ENCODE assay signal across 8 cellular contexts in the genomic region with DNA sequence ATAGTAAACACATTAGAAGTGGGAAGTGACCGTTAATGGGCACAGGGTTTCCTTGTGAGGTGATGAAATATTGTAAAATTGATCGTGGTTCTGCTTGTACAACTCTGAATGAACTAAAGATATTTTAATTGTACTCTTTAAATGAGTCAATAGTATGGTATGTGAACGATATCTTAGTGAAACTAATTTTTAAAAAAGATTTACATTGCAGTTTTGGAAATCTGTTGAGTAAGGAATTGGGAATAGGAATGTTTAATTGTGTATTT. TPM values are rescaled to one million over a fixed set of nuclear protein-coding genes. Genes with fewer than 3 reads are reported as not detected.
DNase-seq lines count a peak whose midpoint lies in the region; ATAC-seq and TF ChIP-seq lines count a peak whose summit lies in the region.

No MANE protein-coding gene starts in this region.

- no peaks in the 10 kb centered on the region for H3K9me3 Mint-ChIP-seq in activated T-cell treated with anti-CD3 and anti-CD28 coated beads, Interleukin-2, amount 50 U/mL, for 4 hours
- no peaks in the 10 kb centered on the region for H3K9me3 Mint-ChIP-seq in T-cell
- H3K9me3 Mint-ChIP-seq in stimulated activated effector memory CD8-positive, alpha-beta T cell treated with anti-CD3 and anti-CD28 coated beads, Interleukin-12 subunit alpha, Interleukin-12 subunit beta, amount 100 ng/mL, for 72 hours, result no peaks in the 10 kb centered on the region

- POLR2A ChIA-PET in T-cell (lab: Charles Lee), result interaction anchor here in 1 of 2 donors (0.6 to 1.2 kb wide), 3 partner anchors 11 to 876 kb away, joined by 3 to 4 read pairs (median 3); a partner anchor contains a TSS

- peak overlapping the region; percentile 96 to 99 for H3K27ac Mint-ChIP-seq in T-cell
- H3K27ac Mint-ChIP-seq in stimulated activated effector memory CD8-positive, alpha-beta T cell treated with anti-CD3 and anti-CD28 coated beads, Interleukin-12 subunit alpha, Interleukin-12 subunit beta, amount 100 ng/mL, for 72 hours, result peak overlapping the region; percentile 99

- CTCF ChIA-PET in T-cell (lab: Charles Lee), result interaction anchor here in 1 of 2 donors (0.6 to 1.0 kb wide), 4 partner anchors 82 to 319 kb away, joined by 3 to 4 read pairs (median 3); a partner anchor contains a TSS

- peak overlapping the region; percentile 96 for H3K4me3 Mint-ChIP-seq in activated T-cell treated with anti-CD3 and anti-CD28 coated beads, Interleukin-2, amount 50 U/mL, for 4 hours
- H3K4me3 Mint-ChIP-seq in T-cell, result peak overlapping the region; percentile 92 to 99 (median 99)
- peak overlapping the region; percentile 96 for H3K4me3 Mint-ChIP-seq in stimulated activated effector memory CD8-positive, alpha-beta T cell treated with anti-CD3 and anti-CD28 coated beads, Interleukin-12 subunit alpha, Interleukin-12 subunit beta, amount 100 ng/mL, for 72 hours

- no peaks in the 10 kb centered on the region for H3K27me3 Mint-ChIP-seq in activated T-cell treated with anti-CD3 and anti-CD28 coated beads, Interleukin-2, amount 50 U/mL, for 4 hours (ENCODE audit: low read depth)
- no peaks in the 10 kb centered on the region for H3K27me3 Mint-ChIP-seq in T-cell

- no peak for DNase-seq in activated T-cell treated with anti-CD3 and anti-CD28 coated beads, Interleukin-2, amount 50 U/mL, for 4 hours
- no peak for DNase-seq in activated T-cell treated with anti-CD3 and anti-CD28 coated beads, Interleukin-2, amount 50 U/mL, for 1 hour
- DNase-seq in T-cell, result no peak
- peak; percentile 17 for DNase-seq in fibroblast of gingiva (ENCODE audit: low read depth)
- DNase-seq in stimulated activated effector memory CD8-positive, alpha-beta T cell treated with anti-CD3 and anti-CD28 coated beads, Interleukin-12 subunit alpha, Interleukin-12 subunit beta, amount 100 ng/mL, for 72 hours (ENCODE audit: low spot score in 2 of 2), result no peak
- no peak for DNase-seq in erythroblast (lab: John Stamatoyannopoulos, UW)
- DNase-seq in GM13976 (ENCODE audit: low spot score), result no peak

- in situ Hi-C loops in GM13976 (cut with MboI; ENCODE audit: low sequenced_read_pairs, unreplicated experiment), result no loop called here

- TF ChIP-seq CTCF in GM13976 (IDR thresholded peaks at IDR 0.05; ENCODE audit: borderline replicate concordance, control extremely low read depth, extremely low read depth, insufficient read depth, missing control alignments), result no peak

- peaks cover 53% of the 10 kb centered on the region for H3K4me1 Mint-ChIP-seq in activated T-cell treated with anti-CD3 and anti-CD28 coated beads, Interleukin-2, amount 50 U/mL, for 4 hours (ENCODE audit: low read depth)
- H3K4me1 Mint-ChIP-seq in T-cell, result peaks cover 52 to 58% (median 56%) of the 10 kb centered on the region in 3 donors
- peaks cover 48% of the 10 kb centered on the region for H3K4me1 Mint-ChIP-seq in stimulated activated effector memory CD8-positive, alpha-beta T cell treated with anti-CD3 and anti-CD28 coated beads, Interleukin-12 subunit alpha, Interleukin-12 subunit beta, amount 100 ng/mL, for 72 hours

- no peak for ATAC-seq in activated T-cell treated with anti-CD3 and anti-CD28 coated beads, Interleukin-2, amount 50 U/mL, for 4 hours
- no peak for ATAC-seq in T-cell (replicated peaks in 1 of 4)
- ATAC-seq in stimulated activated effector memory CD8-positive, alpha-beta T cell treated with anti-CD3 and anti-CD28 coated beads, Interleukin-12 subunit alpha, Interleukin-12 subunit beta, amount 100 ng/mL, for 72 hours, result no peak
- no peak for ATAC-seq in GM18520 (IDR thresholded peaks at IDR 0.05; ENCODE audit: unreplicated experiment)

- H3K36me3 Mint-ChIP-seq in activated T-cell treated with anti-CD3 and anti-CD28 coated beads, Interleukin-2, amount 50 U/mL, for 4 hours (ENCODE audit: insufficient read depth), result peaks cover 10% of the 10 kb centered on the region
- peaks cover 4% of the 10 kb centered on the region for H3K36me3 Mint-ChIP-seq in T-cell
- H3K36me3 Mint-ChIP-seq in stimulated activated effector memory CD8-positive, alpha-beta T cell treated with anti-CD3 and anti-CD28 coated beads, Interleukin-12 subunit alpha, Interleukin-12 subunit beta, amount 100 ng/mL, for 72 hours, result peaks cover 59% of the 10 kb centered on the region

- no peak for TF ChIP-seq POLR2A in erythroblast (IDR thresholded peaks at IDR 0.05; ENCODE audit: low read length)

RNA-seq across cellular contexts. Expression of a gene that starts 1.7 kb away (rescaled TPM):
- 10 to 100 TPM; 45.8 to 54.9 (median 54.5) TPM for total RNA-seq in activated T-cell treated with anti-CD3 and anti-CD28 coated beads, Interleukin-2, amount 50 U/mL, for 4 hours
- 10 to 100 TPM; 39.5 to 77.3 (median 40.3) TPM for total RNA-seq in T-cell

RNA-seq across cellular contexts. Expression of a gene that starts 36.8 kb away (rescaled TPM):
- 1 to 10 TPM; 2.5 to 3.8 (median 3.3) TPM for total RNA-seq in activated T-cell treated with anti-CD3 and anti-CD28 coated beads, Interleukin-2, amount 50 U/mL, for 4 hours
- 1 to 10 TPM; 1.3 to 3.5 (median 2.9) TPM for total RNA-seq in T-cell
